In the genomic region with DNA sequence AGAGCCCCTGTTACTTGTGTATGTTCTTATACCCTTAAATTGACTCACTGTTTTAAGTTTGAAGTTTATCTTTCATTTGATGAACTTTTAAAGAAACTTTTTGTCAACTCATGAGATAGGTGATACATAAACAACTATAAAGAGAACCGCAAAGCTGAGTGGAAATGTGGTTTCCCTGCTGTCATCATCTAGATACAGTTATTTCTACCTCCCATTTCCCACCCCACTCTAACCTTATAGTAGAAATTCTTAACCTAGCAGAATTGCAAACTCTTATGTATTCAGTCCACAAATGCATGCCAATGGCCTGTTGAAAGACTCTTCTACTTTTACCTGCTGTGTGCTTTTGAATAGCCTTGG, we compare ENCODE assay signal across 9 cellular contexts. TPM values are rescaled to one million over a fixed set of nuclear protein-coding genes. Genes with fewer than 3 reads are reported as not detected.
DNase-seq lines count a peak whose midpoint lies in the region; ATAC-seq and TF ChIP-seq lines count a peak whose summit lies in the region.
"Had no signal": no experiment of that assay in that cellular context is flagged by ENCODE, and none has a peak within 500 bp of the region (broad histone marks: within the 10 kb centered on the region; RNA-seq: fewer than 3 reads in every experiment).

No MANE protein-coding gene starts in this region.

- TF ChIP-seq CTCF in fibroblast of pulmonary artery (IDR thresholded peaks at IDR 0.05; ENCODE audit: low read length, missing control alignments) (no peak), suprapubic skin (IDR thresholded peaks at IDR 0.05) (no peak), esophagus squamous epithelium (IDR thresholded peaks at IDR 0.05) (no peak), omental fat pad (IDR thresholded peaks at IDR 0.05) (no peak)

- no peaks in the 10 kb centered on the region for H3K9me3 ChIP-seq in right cardiac atrium (ENCODE audit: control insufficient read depth, low read length)
- no peaks in the 10 kb centered on the region for H3K9me3 ChIP-seq in suprapubic skin
- no peaks in the 10 kb centered on the region for H3K9me3 ChIP-seq in esophagus squamous epithelium

- peak overlapping the region; percentile 94 for H3K27ac Mint-ChIP-seq in activated CD4-positive, alpha-beta T cell treated with anti-CD3 and anti-CD28 coated beads, Interleukin-2, amount 10 ng/mL, durations not matched to agents 24 days and 14 days

- H3K27me3 ChIP-seq in right cardiac atrium (ENCODE audit: control insufficient read depth, insufficient read depth) (no peaks in the 10 kb centered on the region), suprapubic skin (no peaks in the 10 kb centered on the region), esophagus squamous epithelium (no peaks in the 10 kb centered on the region)

- intact Hi-C loops in right cardiac atrium (cut with DNase I) (loop anchor here (5.0 to 10.0 kb wide), 7 partner anchors 122 to 458 kb away; partner anchors contain the start of genes LEKR1 (in 2 of the 4) and SSR3 (in 2 of the 4)), left ventricle myocardium superior (cut with micrococcal nuclease) (loop anchor here (10.0 kb wide), 1 partner anchor 408 kb away; no protein-coding TSS in a partner anchor), esophagus squamous epithelium (cut with DNase I) (loop anchor here (10.0 kb wide), 2 partner anchors 122 to 148 kb away; partner anchors contain the start of genes LEKR1 and SSR3)
- intact Hi-C loops in activated CD4-positive, alpha-beta T cell treated with anti-CD3 and anti-CD28 coated beads, Interleukin-2, amount 10 ng/mL, durations not matched to agents 24 days and 14 days (cut with micrococcal nuclease) = loop anchor here (1.0 to 2.0 kb wide), 3 partner anchors 8 to 452 kb away; no protein-coding TSS in a partner anchor

- H3K4me1 Mint-ChIP-seq in activated CD4-positive, alpha-beta T cell treated with anti-CD3 and anti-CD28 coated beads, Interleukin-2, amount 10 ng/mL, durations not matched to agents 24 days and 14 days = peaks cover 60% of the 10 kb centered on the region

- ATAC-seq in right cardiac atrium = no peak
- no peak for ATAC-seq in left ventricle myocardium superior
- ATAC-seq in omental fat pad (ENCODE audit: low FRiP score) = no peak

- no peaks in the 10 kb centered on the region for H3K27me3 Mint-ChIP-seq in activated CD4-positive, alpha-beta T cell treated with anti-CD3 and anti-CD28 coated beads, Interleukin-2, amount 10 ng/mL, durations not matched to agents 24 days and 14 days

- H3K4me1 ChIP-seq in right cardiac atrium (ENCODE audit: control insufficient read depth, insufficient read depth, low read length) (peaks cover 7% of the 10 kb centered on the region), suprapubic skin (peaks cover 65% of the 10 kb centered on the region), esophagus squamous epithelium (peaks cover 15 to 69% (median 50%) of the 10 kb centered on the region in 3 donors)

- H3K36me3 Mint-ChIP-seq in activated CD4-positive, alpha-beta T cell treated with anti-CD3 and anti-CD28 coated beads, Interleukin-2, amount 10 ng/mL, durations not matched to agents 24 days and 14 days (ENCODE audit: low read depth) = peaks cover 45% of the 10 kb centered on the region

- WGBS in right cardiac atrium = 67% methylated on average over 1 of the region's 1 CpG
- 50% methylated on average over 1 of the region's 1 CpG for WGBS in suprapubic skin
- 75 to 86% methylated on average over 1 of the region's 1 CpG for WGBS in esophagus squamous epithelium, 2 donors

- peaks cover 22% of the 10 kb centered on the region for H3K36me3 ChIP-seq in suprapubic skin
- peaks cover 4 to 37% (median 9%) of the 10 kb centered on the region in 3 donors for H3K36me3 ChIP-seq in esophagus squamous epithelium

- peak overlapping the region; percentile 68 for H3K4me3 ChIP-seq in right cardiac atrium (ENCODE audit: low read length)
- H3K4me3 ChIP-seq in fibroblast of pulmonary artery (replicated peaks; ENCODE audit: low read depth, low read length) = peak overlapping the region; percentile 87
- H3K4me3 ChIP-seq in suprapubic skin = peak overlapping the region; percentile 80
- peak overlapping the region in 2 of 4 donors; percentile 86 to 95 for H3K4me3 ChIP-seq in esophagus squamous epithelium

- DNase-seq in right cardiac atrium = no peak
- no peak for DNase-seq in left ventricle myocardium superior
- peak; percentile 82 for DNase-seq in activated CD4-positive, alpha-beta T cell treated with anti-CD3 and anti-CD28 coated beads, Interleukin-2, amount 10 ng/mL, durations not matched to agents 24 days and 14 days
- DNase-seq in fibroblast of pulmonary artery (ENCODE audit: low read depth) = no peak
- DNase-seq in suprapubic skin (ENCODE audit: low spot score in 2 of 2) = no peak
- no peak for DNase-seq in esophagus squamous epithelium (lab: John Stamatoyannopoulos, UW)
- no peak for DNase-seq in omental fat pad (ENCODE audit: low spot score)
- DNase-seq in NCI-H226 = no peak
- DNase-seq: DMS79 had no signal

- TF ChIP-seq POLR2A in suprapubic skin (IDR thresholded peaks at IDR 0.05) (no peak), esophagus squamous epithelium (IDR thresholded peaks at IDR 0.05) (no peak)

- no peak overlapping the region for H3K27ac ChIP-seq in right cardiac atrium (ENCODE audit: low read length)
- no peak overlapping the region for H3K27ac ChIP-seq in suprapubic skin
- peak overlapping the region in 1 of 4 donors; percentile 38 for H3K27ac ChIP-seq in esophagus squamous epithelium

- H3K4me3 Mint-ChIP-seq in activated CD4-positive, alpha-beta T cell treated with anti-CD3 and anti-CD28 coated beads, Interleukin-2, amount 10 ng/mL, durations not matched to agents 24 days and 14 days = peak overlapping the region; percentile 91

- no peak for TF ChIP-seq EP300 in suprapubic skin (IDR thresholded peaks at IDR 0.05)

- no peaks in the 10 kb centered on the region for H3K9me3 Mint-ChIP-seq in activated CD4-positive, alpha-beta T cell treated with anti-CD3 and anti-CD28 coated beads, Interleukin-2, amount 10 ng/mL, durations not matched to agents 24 days and 14 days

RNA-seq across cellular contexts. Expression of gene TIPARP, which starts 2.7 kb away (rescaled TPM):
- 10 to 100 TPM; 32.8 to 51.3 (median 41.2) TPM for total RNA-seq in right cardiac atrium
- 24.3 TPM for polyA plus RNA-seq in right cardiac atrium
- total RNA-seq in left ventricle myocardium superior = 28.2 TPM
- 17.7 and 18.7 TPM in 2 replicates for total RNA-seq in activated CD4-positive, alpha-beta T cell treated with anti-CD3 and anti-CD28 coated beads, Interleukin-2, amount 10 ng/mL, durations not matched to agents 24 days and 14 days
- total RNA-seq in suprapubic skin = 100 to 1,000 TPM in 3 of 4 donors, 10 to 100 TPM in 1; 85.5 to 152 (median 140) TPM
- 10 to 100 TPM; 28.0 to 40.4 (median 38.0) TPM for total RNA-seq in esophagus squamous epithelium
- 100 to 1,000 TPM in 2 of 4 donors, 10 to 100 TPM in 2; 27.7 to 287 (median 98.7) TPM for total RNA-seq in omental fat pad
